In the genomic region with DNA sequence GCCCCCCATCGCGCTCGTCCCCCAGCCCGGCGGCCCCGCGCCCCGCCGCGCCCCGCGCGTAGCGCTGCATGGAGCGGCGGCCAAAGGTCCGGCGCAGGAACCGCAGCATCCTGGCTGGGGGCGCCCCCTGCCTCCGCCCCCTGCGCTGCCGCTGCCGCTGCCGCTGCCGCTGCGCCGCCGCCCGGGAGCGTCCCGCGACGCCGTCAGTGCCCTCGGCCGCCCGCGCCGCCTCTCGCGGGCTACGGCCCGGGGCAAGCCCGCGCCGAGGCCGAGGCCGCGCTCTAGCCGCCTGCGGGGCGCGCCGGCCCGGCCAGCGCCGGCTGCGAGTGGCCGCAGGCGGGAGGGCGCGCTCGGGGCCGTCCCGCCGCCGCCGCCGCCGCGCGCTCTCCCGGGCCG, we compare ENCODE assay signal across 7 cellular contexts. TPM values are rescaled to one million over a fixed set of nuclear protein-coding genes. Genes with fewer than 3 reads are reported as not detected.
DNase-seq lines count a peak whose midpoint lies in the region; ATAC-seq and TF ChIP-seq lines count a peak whose summit lies in the region.

No MANE protein-coding gene starts in this region.

- H3K27me3 ChIP-seq in gastroesophageal sphincter, result peaks cover 47% of the 10 kb centered on the region

- peak overlapping the region in 1 of 2 donors; percentile 56 for H3K4me3 ChIP-seq in gastroesophageal sphincter

- TF ChIP-seq EP300 in gastroesophageal sphincter (IDR thresholded peaks at IDR 0.05), result no peak

- H3K9me3 ChIP-seq in gastroesophageal sphincter, result no peaks in the 10 kb centered on the region

- ATAC-seq in GM21528 (IDR thresholded peaks at IDR 0.05; ENCODE audit: low FRiP score, unreplicated experiment) (peak; percentile 30), HG03558 (IDR thresholded peaks at IDR 0.05; ENCODE audit: extremely low read depth, unreplicated experiment) (peak; percentile 25), gastroesophageal sphincter (peak; percentile 24)
- no peak for ATAC-seq in activated CD4-positive, CD25-positive, alpha-beta regulatory T cell treated with anti-CD3 and anti-CD28 coated beads, Interleukin-2, amount 50 U/mL, for 24 hours

- no CpG with 5 or more reads among the region's 75 CpGs for WGBS in gastroesophageal sphincter (ENCODE audit: low coverage in 1 of 2), 2 donors

- DNase-seq in GM13977 (ENCODE audit: low spot score) (peak; percentile 68), globus pallidus (ENCODE audit: low spot score) (no peak)
- DNase-seq in activated naive CD4-positive, alpha-beta T cell treated with anti-CD3 and anti-CD28 coated beads, Interleukin-2, amount 50 U/mL, for 16 hours, result no peak

- in situ Hi-C loops in GM13977 (cut with MboI; ENCODE audit: low pct_unique_long_range_greater_than_20kb, low sequenced_read_pairs, unreplicated experiment), result no loop called here

- peaks cover 0 to 18% (median 0%) of the 10 kb centered on the region in 3 donors for H3K4me1 ChIP-seq in gastroesophageal sphincter

- H3K36me3 ChIP-seq in gastroesophageal sphincter, result no peaks in the 10 kb centered on the region

- no peak overlapping the region for H3K27ac ChIP-seq in gastroesophageal sphincter

- TF ChIP-seq CTCF in GM13977 (IDR thresholded peaks at IDR 0.05; ENCODE audit: extremely low read depth, insufficient read depth, missing control alignments) (peak; percentile 32), gastroesophageal sphincter (IDR thresholded peaks at IDR 0.05) (no peak)

- no peak for TF ChIP-seq POLR2A in gastroesophageal sphincter (IDR thresholded peaks at IDR 0.05)

RNA-seq across cellular contexts. Expression of a gene that starts 0.5 kb away (rescaled TPM):
- 1 to 10 TPM in 3 of 4 donors, not detected in 1; 1.2 to 1.7 (median 1.4) TPM for total RNA-seq in gastroesophageal sphincter

Comparison
In these comparisons a context has a peak if more than half of its experiments do, and no peak if none do; other contexts are left out.
1. ATAC-seq: peak in GM21528 (single experiment), HG03558 (single experiment) and gastroesophageal sphincter (single experiment); none in activated CD4-positive, CD25-positive, alpha-beta regulatory T cell treated with anti-CD3 and anti-CD28 coated beads, Interleukin-2, amount 50 U/mL, for 24 hours (0 of 2).